In genomic region chr11:74306440-74307175, GRCh38 we compare ENCODE assay signal across 27 cellular contexts. TPM values are rescaled to one million over a fixed set of nuclear protein-coding genes. Genes with fewer than 3 reads are reported as not detected.
DNase-seq lines count a peak whose midpoint lies in the region; ATAC-seq, FAIRE-seq and TF ChIP-seq lines count a peak whose summit lies in the region.
"Had no signal": no experiment of that assay in that cellular context is flagged by ENCODE, and none has a peak within 500 bp of the region (broad histone marks: within the 10 kb centered on the region; RNA-seq: fewer than 3 reads in every experiment).

No MANE protein-coding gene starts in this region.

- H3K27me3 ChIP-seq in endothelial cell of umbilical vein (ENCODE audit: control insufficient read depth in 2 of 2, insufficient read depth in 2 of 2, low read length in 2 of 2) (no peaks in the 10 kb centered on the region), lower lobe of right lung (ENCODE audit: low read depth) (peaks cover 5% of the 10 kb centered on the region)

- in situ Hi-C loops in SK-MEL-5 (cut with HindIII; ENCODE audit: low pct_unique_long_range_greater_than_20kb, low sequenced_read_pairs) = no loop called here

- H3K4me3 Mint-ChIP-seq in naive thymus-derived CD8-positive, alpha-beta T cell = no peak overlapping the region
- H3K4me3 Mint-ChIP-seq: activated CD8-positive, alpha-beta T cell treated with anti-CD3 and anti-CD28 coated beads for 36 hours; CD4-positive, alpha-beta T cell; H9; naive B cell had no signal

- H3K36me3 Mint-ChIP-seq in naive thymus-derived CD8-positive, alpha-beta T cell = no peaks in the 10 kb centered on the region
- H3K36me3 Mint-ChIP-seq: naive B cell had no signal

- H3K4me1 Mint-ChIP-seq in naive thymus-derived CD8-positive, alpha-beta T cell = peaks cover 4 to 12% (median 7%) of the 10 kb centered on the region in 4 donors

- TF ChIP-seq CTCF in endothelial cell of umbilical vein (IDR thresholded peaks at IDR 0.05; ENCODE audit: extremely low read depth in 1 of 2, insufficient read depth in 1 of 2, low read depth in 1 of 2, low read length in 2 of 2) (no peak), lower lobe of right lung (IDR thresholded peaks at IDR 0.05) (no peak)

- no peak overlapping the region for H3K4me2 ChIP-seq in endothelial cell of umbilical vein (ENCODE audit: insufficient read depth, low read length)

- no peak for TF ChIP-seq POLR2A in endothelial cell of umbilical vein (IDR thresholded peaks at IDR 0.05; ENCODE audit: low read depth, low read length)

- peaks cover 2% of the 10 kb centered on the region in 2 experiments for H3K36me3 ChIP-seq in endothelial cell of umbilical vein (ENCODE audit: control insufficient read depth in 2 of 2, extremely low read depth in 1 of 2, insufficient read depth in 2 of 2, low read length in 2 of 2)
- no peaks in the 10 kb centered on the region for H3K36me3 ChIP-seq in lower lobe of right lung
- H3K36me3 ChIP-seq: Peyer's patch had no signal

- DNase-seq in SIG-M5 treated with dmso at 0.1 percent for 504 hours (lab: John Stamatoyannopoulos, UW; ENCODE audit: unreplicated experiment) = peak; percentile 52
- DNase-seq in SIG-M5 (lab: John Stamatoyannopoulos, UW) = no peak
- peak; percentile 76 for DNase-seq in SK-MEL-5 (ENCODE audit: low read depth, low spot score)
- DNase-seq in endothelial cell of umbilical vein (ENCODE audit: low read depth, low spot score) = peak; percentile 37
- no peak for DNase-seq in naive thymus-derived CD8-positive, alpha-beta T cell
- DNase-seq in lower lobe of right lung = no peak
- no peak for DNase-seq in activated T-cell treated with anti-CD3 and anti-CD28 coated beads, Interleukin-2, amount 50 U/mL, for 48 hours
- DNase-seq: activated CD8-positive, alpha-beta T cell treated with anti-CD3 and anti-CD28 coated beads for 36 hours; activated effector memory CD4-positive, alpha-beta T cell treated with anti-CD3 and anti-CD28 coated beads, Interleukin-2, amount 50 U/mL, for 16 hours; activated T-cell treated with anti-CD3 and anti-CD28 coated beads for 4 hours; CD4-positive, alpha-beta T cell; H9; naive B cell; NCI-H1417 treated with DMSO at 0.1 percent for 48 hours; NCI-H2081 treated with DMSO at 0.1 percent for 48 hours; occipital lobe; Peyer's patch; small intestine; stimulated activated CD4-positive, alpha-beta T cell treated with anti-CD3 and anti-CD28 coated beads, Interleukin-2, amount 100 ng/mL, for 24 hours; T-helper 9 cell; trophoblast cell had no signal

- intact Hi-C loops in endothelial cell of umbilical vein (cut with micrococcal nuclease) (no loop called here), lower lobe of right lung (cut with DNase I) (no loop called here)

- no peak for ATAC-seq in naive thymus-derived CD8-positive, alpha-beta T cell
- no peak for ATAC-seq in lower lobe of right lung
- no peak for ATAC-seq in HG02852 (IDR thresholded peaks at IDR 0.05; ENCODE audit: unreplicated experiment)
- ATAC-seq: activated CD8-positive, alpha-beta T cell treated with anti-CD3 and anti-CD28 coated beads for 36 hours had no signal

- H3K4me1 ChIP-seq in endothelial cell of umbilical vein (ENCODE audit: control insufficient read depth, extremely low read depth, insufficient read depth, low read length) (peaks cover 8% of the 10 kb centered on the region), lower lobe of right lung (peaks cover 16% of the 10 kb centered on the region)

- POLR2A ChIA-PET in endothelial cell of umbilical vein (lab: Charles Lee) = no interaction called here
- POLR2A ChIA-PET in naive thymus-derived CD8-positive, alpha-beta T cell (lab: Charles Lee) = no interaction called here

- H3K9me3 Mint-ChIP-seq in naive thymus-derived CD8-positive, alpha-beta T cell = no peaks in the 10 kb centered on the region
- H3K9me3 Mint-ChIP-seq: activated CD8-positive, alpha-beta T cell treated with anti-CD3 and anti-CD28 coated beads for 36 hours; CD4-positive, alpha-beta T cell; H9 had no signal

- CTCF ChIA-PET in endothelial cell of umbilical vein (lab: Charles Lee) = no interaction called here

- no peaks in the 10 kb centered on the region for H3K9me3 ChIP-seq in endothelial cell of umbilical vein (replicated peaks; ENCODE audit: control insufficient read depth, insufficient read depth, low read length)
- no peaks in the 10 kb centered on the region for H3K9me3 ChIP-seq in lower lobe of right lung
- H3K9me3 ChIP-seq: Peyer's patch had no signal

- peaks cover 24 to 58% (median 42%) of the 10 kb centered on the region in 5 donors for H3K27me3 Mint-ChIP-seq in naive thymus-derived CD8-positive, alpha-beta T cell

- H3K27ac ChIP-seq in endothelial cell of umbilical vein (ENCODE audit: insufficient read depth, low read depth, low read length) (no peak overlapping the region), lower lobe of right lung (no peak overlapping the region)
- H3K27ac ChIP-seq: 22Rv1, epithelial cell of prostate, Peyer's patch had no signal

- no peaks in the 10 kb centered on the region for H3K79me2 ChIP-seq in endothelial cell of umbilical vein (ENCODE audit: control insufficient read depth, insufficient read depth, low read length)

- H3K4me3 ChIP-seq in endothelial cell of umbilical vein (replicated peaks in 1 of 3; ENCODE audit: insufficient read depth in 1 of 3, low read depth in 1 of 3, low read length in 3 of 3) (no peak overlapping the region), lower lobe of right lung (no peak overlapping the region)
- H3K4me3 ChIP-seq: Peyer's patch had no signal

- dilution Hi-C loops in endothelial cell of umbilical vein (cut with MboI; ENCODE audit: extremely low pct_ligation_motif_present, low sequenced_read_pairs) = no loop called here

- H4K20me1 ChIP-seq in endothelial cell of umbilical vein (replicated peaks; ENCODE audit: control insufficient read depth, extremely low read depth, insufficient read depth, low read length) = no peaks in the 10 kb centered on the region

- FAIRE-seq in endothelial cell of umbilical vein (lab: Jason Lieb, UNC) = no peak
- FAIRE-seq: frontal cortex, G401.6, GM18507, small intestine had no signal

- no peak overlapping the region for H2AFZ ChIP-seq in endothelial cell of umbilical vein (ENCODE audit: low read depth, low read length)

- H3K27ac Mint-ChIP-seq in naive thymus-derived CD8-positive, alpha-beta T cell = no peak overlapping the region
- H3K27ac Mint-ChIP-seq: activated CD8-positive, alpha-beta T cell treated with anti-CD3 and anti-CD28 coated beads for 36 hours; CD4-positive, alpha-beta T cell; H9 had no signal

- no peak overlapping the region for H3K9ac ChIP-seq in endothelial cell of umbilical vein (replicated peaks; ENCODE audit: extremely low read depth, insufficient read depth, low read length)

- BruUV-seq in endothelial cell of umbilical vein (replicated peaks; lab: Mats Ljungman, UMichigan) = no TSS peak

- no peaks in the 10 kb centered on the region for H3K9me1 ChIP-seq in endothelial cell of umbilical vein (replicated peaks; ENCODE audit: control insufficient read depth, extremely low read depth, insufficient read depth, low read length)

TF ChIP-seq in endothelial cell of umbilical vein, 7 proteins besides CTCF, POLR2A, EP300 and RAD21:
- TF ChIP-seq MAX (IDR thresholded peaks at IDR 0.05; ENCODE audit: insufficient read depth, insufficient read length) (no peak), FOS (IDR thresholded peaks at IDR 0.05; ENCODE audit: borderline replicate concordance, insufficient read depth, low read length) (no peak), EZH2 (IDR thresholded peaks at IDR 0.05; ENCODE audit: borderline replicate concordance, low read depth, low read length, severe bottlenecking) (no peak), JUN (IDR thresholded peaks at IDR 0.05; ENCODE audit: borderline replicate concordance, insufficient read depth, insufficient read length, low read depth) (no peak), GATA2 (IDR thresholded peaks at IDR 0.05; ENCODE audit: insufficient read depth, insufficient read length, low read depth, low read length) (no peak), POLR2AphosphoS5 (IDR thresholded peaks at IDR 0.05; ENCODE audit: insufficient read depth, low read depth, low read length) (no peak), MYC (IDR thresholded peaks at IDR 0.05; ENCODE audit: low read depth, low read length) (no peak)
TF ChIP-seq in endothelial cell of umbilical vein: peak in this region for 0.

RNA-seq across cellular contexts. Expression of gene P4HA3, which starts 4.8 kb away (rescaled TPM):
- total RNA-seq in SK-MEL-5 (2014; rRNA removed; shearing (Covaris generic)) = 2.2 and 2.6 TPM in 2 replicates
- 2.1 and 4.1 TPM in 2 replicates for polyA plus RNA-seq in SK-MEL-5 (2015; cell fraction: cytosol; rRNA removed)
- 0.33 and 0.43 TPM in 2 replicates for polyA plus RNA-seq in SK-MEL-5 (2015; cell fraction: nucleus; rRNA removed)
- 15.0 and 26.9 TPM in 2 replicates for total RNA-seq in endothelial cell of umbilical vein
- 34.1 and 40.0 TPM in 2 replicates for polyA plus RNA-seq in endothelial cell of umbilical vein
- 38.9 and 43.6 TPM in 2 replicates for polyA plus RNA-seq in endothelial cell of umbilical vein (2011; cell fraction: cytosol; rRNA removed)
- polyA plus RNA-seq in endothelial cell of umbilical vein (2011; cell fraction: nucleus; rRNA removed) = 27.3 and 29.6 TPM in 2 replicates
- 19.9 and 27.2 TPM in 2 replicates for polyA plus RNA-seq in endothelial cell of umbilical vein (2012)
- 19.4 and 33.2 TPM in 2 replicates for polyA minus RNA-seq in endothelial cell of umbilical vein
- polyA minus RNA-seq in endothelial cell of umbilical vein (2011; cell fraction: cytosol; rRNA and poly(A)+ RNA removed) = not detected
- 5.5 and 8.7 TPM in 2 replicates for polyA minus RNA-seq in endothelial cell of umbilical vein (2011; cell fraction: nucleus; rRNA and poly(A)+ RNA removed)
- total RNA-seq in naive thymus-derived CD8-positive, alpha-beta T cell = not detected
- not detected for polyA plus RNA-seq in naive thymus-derived CD8-positive, alpha-beta T cell
- total RNA-seq in lower lobe of right lung = 0.56 TPM
- total RNA-seq: activated CD8-positive, alpha-beta T cell treated with anti-CD3 and anti-CD28 coated beads for 36 hours; CD4-positive, alpha-beta T cell; H9; occipital lobe; Peyer's patch had no signal

Comparison
In these comparisons a context has a peak if more than half of its experiments do, and no peak if none do; other contexts are left out.
1. DNase-seq: peak in SIG-M5 treated with dmso at 0.1 percent for 504 hours (single experiment), SK-MEL-5 (single experiment) and endothelial cell of umbilical vein (single experiment); none in SIG-M5 (single experiment), naive thymus-derived CD8-positive, alpha-beta T cell (0 of 10), lower lobe of right lung (single experiment) and activated T-cell treated with anti-CD3 and anti-CD28 coated beads, Interleukin-2, amount 50 U/mL, for 48 hours (0 of 2).